8 cellular contexts compared by ENCODE assay signal in the genomic region with DNA sequence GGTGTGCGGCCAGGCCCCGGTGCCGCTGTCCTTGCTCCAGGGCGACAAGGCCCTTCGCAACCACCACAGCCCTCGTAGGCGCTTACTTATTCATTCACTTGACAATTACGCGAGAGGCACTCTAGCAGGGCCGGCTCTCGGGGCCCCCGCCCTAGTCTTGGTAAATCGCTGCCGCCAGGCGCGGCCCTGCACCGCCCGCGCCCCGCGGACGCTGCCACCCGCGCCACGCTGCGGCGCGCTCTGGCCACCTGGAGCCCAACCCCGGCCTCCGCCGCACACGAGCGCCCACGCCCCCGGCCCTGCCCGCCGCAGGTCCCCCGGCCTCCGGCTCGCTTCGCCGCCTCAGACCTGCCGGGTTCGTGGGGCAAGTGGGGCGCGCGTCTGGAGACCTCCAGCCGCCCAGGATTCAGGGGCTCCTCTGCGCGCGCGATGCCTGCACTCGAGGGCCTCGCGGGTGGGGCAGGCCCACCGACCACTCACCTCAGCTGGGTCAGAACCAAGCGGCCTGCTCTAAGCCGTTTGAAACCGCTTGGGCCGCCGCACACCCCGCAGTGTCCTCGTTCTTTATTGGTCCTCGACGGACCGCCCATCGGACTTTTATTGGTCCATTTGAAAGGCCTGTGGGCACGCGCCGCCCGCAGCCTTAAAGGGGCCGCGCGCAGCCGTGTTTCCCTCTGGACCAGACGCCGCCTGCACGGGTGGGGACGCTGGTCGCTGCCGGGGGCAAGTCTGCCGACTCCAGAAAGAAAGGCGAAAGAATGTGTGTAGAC. TPM values are rescaled to one million over a fixed set of nuclear protein-coding genes. Genes with fewer than 3 reads are reported as not detected.
DNase-seq lines count a peak whose midpoint lies in the region; ATAC-seq, FAIRE-seq and TF ChIP-seq lines count a peak whose summit lies in the region.

Gene CKAP5, minus strand, starts transcription at position 541 of the 770 bp plus-strand sequence. CDS start 25,049 bp downstream, outside the sequence.

- H3K4ac ChIP-seq in H1 (replicated peaks; ENCODE audit: insufficient read length, low read depth, low read length), result peak within 1 kb of the TSS; percentile 93

- CTCF ChIA-PET in H1 (lab: Charles Lee; ENCODE audit: partially characterized antibody), result interaction anchor here (0.6 kb wide), 1 partner anchor 421 kb away, joined by 3 read pairs; no protein-coding TSS in a partner anchor

- H3K4me3 ChIP-seq in H1 (ENCODE audit: extremely low read depth in 1 of 4, insufficient read depth in 2 of 4, low read depth in 3 of 4, low read length in 4 of 4), result peak within 1 kb of the TSS; percentile 90 to 98 (median 92)

- peak within 1 kb of the TSS; percentile 91; the same call in 1 of the 2 replicates for H2BK5ac ChIP-seq in H1 (ENCODE audit: low read depth, low read length)

- TF ChIP-seq CTCF in H1 (IDR thresholded peaks at IDR 0.05; ENCODE audit: control extremely low read depth in 1 of 3, insufficient read depth in 1 of 3, low read depth in 1 of 3, low read length in 3 of 3), result no peak

- H3K9ac ChIP-seq in H1 (replicated peaks in 1 of 4; ENCODE audit: extremely low read depth in 1 of 4, low read depth in 3 of 4, low read length in 3 of 4), result peak within 1 kb of the TSS; percentile 82 to 95 (median 89)

- no peak within 1 kb of the TSS; the same call in 1 of the 2 replicates for H2BK15ac ChIP-seq in H1 (ENCODE audit: low read length)

- no peak for FAIRE-seq in H1 (lab: Jason Lieb, UNC)

- peaks cover 8% of the 10 kb centered on the region; the same call in 1 of the 2 replicates for H3K79me1 ChIP-seq in H1 (ENCODE audit: low read depth, low read length)

- H3K4me1 Mint-ChIP-seq in memory B cell, result peaks cover 13% of the 10 kb centered on the region

- H4K91ac ChIP-seq in H1 (replicated peaks; ENCODE audit: insufficient read length, low read length), result peak within 1 kb of the TSS; percentile 77

- peaks cover 0 to 2% (median 0%) of the 10 kb centered on the region in 4 experiments; a peak in 2 of 7 replicates for H3K4me1 ChIP-seq in H1 (replicated peaks in 1 of 4; ENCODE audit: control insufficient read depth in 3 of 4, insufficient read depth in 4 of 4, low read length in 3 of 4)

- POLR2A ChIA-PET in H1 (lab: Charles Lee; ENCODE audit: partially characterized antibody), result interaction anchor here (1.0 to 1.8 kb wide), 7 partner anchors 8 to 369 kb away, joined by 3 to 4 read pairs (median 4); partner anchors contain the start of gene DDB2

- H3K23ac ChIP-seq in H1 (ENCODE audit: insufficient read length), result no peak within 1 kb of the TSS

- peak within 1 kb of the TSS; percentile 90 for H3K56ac ChIP-seq in H1 (replicated peaks; ENCODE audit: insufficient read length, low read depth, low read length)

- peak; percentile 19 to 73 for TF ChIP-seq POLR2A in H1 (IDR thresholded peaks at IDR 0.05; ENCODE audit: control extremely low read depth in 1 of 2, low read depth in 2 of 2, low read length in 2 of 2)

- DNase-seq in COLO829 (ENCODE audit: low spot score) (peak; percentile 94), HS-5 (ENCODE audit: low read depth) (peak; percentile 67), NOMO-1 (lab: John Stamatoyannopoulos, UW; ENCODE audit: unreplicated experiment in 2 of 2) (peak; percentile 89), H1 (ENCODE audit: low read depth in 1 of 2, low spot score in 2 of 2) (peak; percentile 53 to 90), memory B cell (ENCODE audit: low spot score in 2 of 2) (peak; percentile 71 to 78)
- peak; percentile 68 to 76 (median 73) for DNase-seq in activated CD8-positive, alpha-beta memory T cell treated with anti-CD3 and anti-CD28 coated beads for 48 hours (ENCODE audit: low read depth in 2 of 3, low spot score in 2 of 3)
- DNase-seq in stimulated activated CD8-positive, alpha-beta memory T cell treated with anti-CD3 and anti-CD28 coated beads, Interleukin-12 subunit alpha, Interleukin-12 subunit beta, amount 100 ng/mL, for 1 hour (ENCODE audit: low read depth), result peak; percentile 78

- no peak for TF ChIP-seq EP300 in H1 (IDR thresholded peaks at IDR 0.05; ENCODE audit: borderline replicate concordance in 1 of 2, low read depth in 2 of 2, low read length in 2 of 2)

- H4K20me1 ChIP-seq in H1 (replicated peaks in 1 of 2; ENCODE audit: control insufficient read depth in 1 of 2, insufficient read depth in 2 of 2, low read length in 2 of 2), result peaks cover 3 to 7% of the 10 kb centered on the region in 2 experiments

- H3K27ac ChIP-seq in H1 (ENCODE audit: low read depth, low read length), result peak within 1 kb of the TSS; percentile 75

- H3K79me2 ChIP-seq in H1 (ENCODE audit: control insufficient read depth in 1 of 2, insufficient read depth in 2 of 2, low read length in 2 of 2), result peaks cover 22 to 45% of the 10 kb centered on the region in 2 experiments

- no peaks in the 10 kb centered on the region for H3K36me3 Mint-ChIP-seq in memory B cell

- H4K5ac ChIP-seq in H1 (ENCODE audit: insufficient read length, low read depth, low read length), result no peak within 1 kb of the TSS

- H4K8ac ChIP-seq in H1 (ENCODE audit: extremely low read depth, insufficient read depth, low read length), result peak within 1 kb of the TSS; percentile 95; the same call in 1 of the 2 replicates

- no peak for TF ChIP-seq RAD21 in H1 (IDR thresholded peaks at IDR 0.05 in 1 of 2, conservative IDR thresholded peaks at IDR 0.05 in 1 of 2; ENCODE audit: low read depth in 2 of 2, low read length in 2 of 2)

- peak within 1 kb of the TSS; percentile 77 to 90 for H3K4me2 ChIP-seq in H1 (ENCODE audit: insufficient read depth in 1 of 2, low read depth in 2 of 2, low read length in 2 of 2)

- WGBS in H1 (ENCODE audit: extremely low coverage in 1 of 2, insufficient coverage in 1 of 2, insufficient read length in 1 of 2, insufficient replicate concordance in 2 of 2, low coverage in 1 of 2, low lambda C conversion rate in 2 of 2, missing lambda C conversion rate in 1 of 2), 2 experiments, result 1% methylated on average over 79 of the region's 83 CpGs; no CpG with 5 or more reads in 1 of the 2 experiments

- H3K27me3 Mint-ChIP-seq in memory B cell, result no peaks in the 10 kb centered on the region

- H2AK5ac ChIP-seq in H1 (ENCODE audit: low read depth, low read length), result 0 out of 2 replicates have a peak within 1 kb of the TSS, but pooled peaks have one; percentile 70

- peak within 1 kb of the TSS; percentile 75 for H2BK120ac ChIP-seq in H1 (replicated peaks; ENCODE audit: low read depth, low read length)

- peaks cover 0 to 3% (median 0%) of the 10 kb centered on the region in 4 experiments; a peak in 2 of 8 replicates for H3K36me3 ChIP-seq in H1 (ENCODE audit: control insufficient read depth in 2 of 4, insufficient read depth in 4 of 4, low read length in 3 of 4)

- H3K18ac ChIP-seq in H1 (ENCODE audit: extremely low read depth, low read length), result peak within 1 kb of the TSS; percentile 62

- H2BK20ac ChIP-seq in H1 (ENCODE audit: low read length), result 0 out of 2 replicates have a peak within 1 kb of the TSS, but pooled peaks have one; percentile 13

- peaks cover 3 to 4% of the 10 kb centered on the region in 2 experiments; a peak in 1 of 4 replicates for H3K9me3 ChIP-seq in H1 (ENCODE audit: insufficient read depth in 2 of 2, low read depth in 1 of 2, low read length in 1 of 2)

- H3K27me3 ChIP-seq in H1 (replicated peaks in 1 of 4; ENCODE audit: control insufficient read depth in 3 of 4, extremely low read depth in 1 of 4, insufficient read depth in 3 of 4, low read length in 3 of 4), result no peaks in the 10 kb centered on the region; a peak in 1 of 7 replicates

- peak within 1 kb of the TSS; percentile 96 for H3K27ac Mint-ChIP-seq in memory B cell

- ATAC-seq in GM19468 (IDR thresholded peaks at IDR 0.05; ENCODE audit: extremely low read depth, unreplicated experiment) (peak; percentile 88), memory B cell (ENCODE audit: low read depth) (peak; percentile 92)

- 0 out of 2 replicates have a peak within 1 kb of the TSS, but pooled peaks have one; percentile 60 for H2BK12ac ChIP-seq in H1 (ENCODE audit: low read depth, low read length)

- peak within 1 kb of the TSS; percentile 99 for H3K4me3 Mint-ChIP-seq in memory B cell

- H2AFZ ChIP-seq in H1 (ENCODE audit: low read length), result peak within 1 kb of the TSS; percentile 86

- H3K14ac ChIP-seq in H1 (ENCODE audit: insufficient read length), result no peak within 1 kb of the TSS

- H3K9me3 Mint-ChIP-seq in memory B cell, result no peaks in the 10 kb centered on the region

- peaks cover 9% of the 10 kb centered on the region for H3K23me2 ChIP-seq in H1 (ENCODE audit: low read depth, low read length)

TF ChIP-seq in H1, 55 proteins besides CTCF, POLR2A, EP300 and RAD21 (continues in another document):
- no peak for TF ChIP-seq NANOG (IDR thresholded peaks at IDR 0.05; ENCODE audit: insufficient read depth, low read depth, low read length, poor library complexity, severe bottlenecking)
- TF ChIP-seq BACH1 (IDR thresholded peaks at IDR 0.05; ENCODE audit: low read length), result peak; percentile 37; the same call in 1 of the 2 replicates
- TF ChIP-seq TAF1 (IDR thresholded peaks at IDR 0.05; ENCODE audit: low read depth, low read length), result peak; percentile 68
- TF ChIP-seq RFX5 (IDR thresholded peaks at IDR 0.05; ENCODE audit: borderline replicate concordance, low read depth, low read length), result no peak
- no peak for TF ChIP-seq JUN (IDR thresholded peaks at IDR 0.05; ENCODE audit: low read depth, low read length)
- TF ChIP-seq CEBPB (IDR thresholded peaks at IDR 0.05; ENCODE audit: low read depth, low read length), result no peak
- TF ChIP-seq TBP (IDR thresholded peaks at IDR 0.05; ENCODE audit: low read depth, low read length), result peak; percentile 84
- peak; percentile 82 for TF ChIP-seq ASH2L (IDR thresholded peaks at IDR 0.05; ENCODE audit: low read length)
- peak; percentile 95 for TF ChIP-seq PHF8 (conservative IDR thresholded peaks at IDR 0.05; ENCODE audit: low read depth, low read length)
- no peak for TF ChIP-seq CBX5 (IDR thresholded peaks at IDR 0.05; ENCODE audit: low read depth, low read length)
- no peak for TF ChIP-seq TEAD4 (IDR thresholded peaks at IDR 0.05; ENCODE audit: low read depth, low read length)
- TF ChIP-seq SRF (IDR thresholded peaks at IDR 0.05; ENCODE audit: low read depth, low read length), result no peak
- TF ChIP-seq KDM5A (IDR thresholded peaks at IDR 0.05; ENCODE audit: low read length), result peak; percentile 36; the same call in 1 of the 2 replicates
- peak; percentile 32 to 72; a peak in 2 of 4 replicates for TF ChIP-seq SIN3A (conservative IDR thresholded peaks at IDR 0.05 in 1 of 2, IDR thresholded peaks at IDR 0.05 in 1 of 2; ENCODE audit: low read depth in 1 of 2, low read length in 2 of 2)

RNA-seq across cellular contexts. Expression of gene CKAP5, which starts in this region (rescaled TPM):
- 185 and 192 TPM in 2 replicates for total RNA-seq in H1 (2021; fragmentation: NEBNext Ultra II Directional; extraction: Animal tissue kit (Norgen Biotek cat#: 25700))
- polyA plus RNA-seq in H1 (2011; rRNA removed), result 45.2 and 64.8 TPM in 2 replicates
- polyA plus RNA-seq in H1 (2011; cell fraction: cytosol; rRNA removed), result 74.4 TPM
- polyA plus RNA-seq in H1 (2011; cell fraction: nucleus; rRNA removed), result 136 TPM
- 70.6 to 109 TPM (median 85.2 TPM) in 4 replicates for polyA plus RNA-seq in H1 (2012, experiment 1 of 2)
- 4.1 TPM for polyA plus RNA-seq in H1 (2012, experiment 2 of 2)
- polyA plus RNA-seq in H1 (2013, experiment 1 of 2), result 50.9 TPM
- 48.5 TPM for polyA plus RNA-seq in H1 (2013, experiment 2 of 2)
- 249 and 293 TPM in 2 replicates for polyA minus RNA-seq in H1 (2011; rRNA and poly(A)+ RNA removed)
- polyA minus RNA-seq in H1 (2011; cell fraction: cytosol; rRNA and poly(A)+ RNA removed), result 89.2 TPM
- 168 TPM for polyA minus RNA-seq in H1 (2011; cell fraction: nucleus; rRNA and poly(A)+ RNA removed)

Comparison
In these comparisons a context has a peak if more than half of its experiments do, and no peak if none do; other contexts are left out.
1. Peak in every context shown above with its lines: DNase-seq, ATAC-seq, H3K4me3 ChIP-seq and H3K27ac ChIP-seq.